In genomic region chr10:31028076-31028475, GRCh38 we compare ENCODE assay signal across 24 cellular contexts.
"Had no signal": no experiment of that assay in that cellular context is flagged by ENCODE, and none has a peak within 500 bp of the region (broad histone marks: within the 10 kb centered on the region; RNA-seq: fewer than 3 reads in every experiment).

No MANE protein-coding gene starts in this region.

- H3K4me3 Mint-ChIP-seq: activated T-helper 1 cell treated with anti-CD3 and anti-CD28 coated beads, Interleukin-12 subunit alpha, Interleukin-12 subunit beta, Interleukin-2, Interleukin-4 antibody, amounts not matched to agents 30 ng/mL and 10 ng/mL and 1 ng/mL, durations not matched to agents 14 hours and 24 hours and 36 hours; central memory CD8-positive, alpha-beta T cell; memory B cell had no signal

- ATAC-seq: activated naive CD4-positive, alpha-beta T cell treated with anti-CD3 and anti-CD28 coated beads, Interleukin-2, amount 50 U/mL, for 72 hours; left ventricle myocardium superior; stimulated activated naive CD8-positive, alpha-beta T cell treated with anti-CD3 and anti-CD28 coated beads, Interleukin-15, Interleukin-2, amounts not matched to agents 100 U/mL and 50 U/mL, for 24 hours had no signal

- H3K4me1 Mint-ChIP-seq: central memory CD8-positive, alpha-beta T cell had no signal

- DNase-seq: activated CD4-positive, alpha-beta T cell treated with anti-CD3 and anti-CD28 coated beads for 1 hour; activated CD4-positive, alpha-beta T cell treated with anti-CD3 and anti-CD28 coated beads, Interleukin-2, amount 50 U/mL, for 48 hours; activated gamma-delta T cell treated with Interleukin-2 at 50 U/mL for 16 hours; amygdala; effector CD8-positive, alpha-beta T cell; foreskin melanocyte; head of caudate nucleus; kidney glomerular epithelial cell; left ventricle myocardium superior; stimulated activated CD4-positive, alpha-beta T cell treated with anti-CD3 and anti-CD28 coated beads, Interleukin-2, amount 100 ng/mL, for 24 hours; stimulated activated naive CD8-positive, alpha-beta T cell treated with anti-CD3 and anti-CD28 coated beads, Interleukin-15, Interleukin-2, amounts not matched to agents 100 U/mL and 50 U/mL, for 24 hours; SW 1271; T-helper 2 cell; trophoblast cell; WERI-Rb-1 had no signal

- H3K27ac Mint-ChIP-seq: activated naive CD4-positive, alpha-beta T cell treated with anti-CD3 and anti-CD28 coated beads, Interleukin-2, amount 50 U/mL, for 72 hours; activated T-helper 1 cell treated with anti-CD3 and anti-CD28 coated beads, Interleukin-12 subunit alpha, Interleukin-12 subunit beta, Interleukin-2, Interleukin-4 antibody, amounts not matched to agents 30 ng/mL and 10 ng/mL and 1 ng/mL, durations not matched to agents 14 hours and 24 hours and 36 hours; memory B cell had no signal

- H3K9me3 Mint-ChIP-seq: activated naive CD4-positive, alpha-beta T cell treated with anti-CD3 and anti-CD28 coated beads, Interleukin-2, amount 50 U/mL, for 72 hours; central memory CD8-positive, alpha-beta T cell; memory B cell; neural crest cell had no signal

- H3K27me3 Mint-ChIP-seq: central memory CD8-positive, alpha-beta T cell; memory B cell had no signal

- H3K27ac ChIP-seq: right atrium auricular region, suprapubic skin, WERI-Rb-1 had no signal

- H3K4me3 ChIP-seq: coronary artery, esophagus muscularis mucosa, right atrium auricular region, suprapubic skin had no signal

- H3K27me3 ChIP-seq: esophagus muscularis mucosa, right atrium auricular region, suprapubic skin had no signal

- H3K9me3 ChIP-seq: esophagus muscularis mucosa, right atrium auricular region, suprapubic skin had no signal

- H3K36me3 ChIP-seq: esophagus muscularis mucosa, right atrium auricular region, suprapubic skin, WERI-Rb-1 had no signal
